Comparison of ENCODE assay signal across 9 cellular contexts in the genomic region with DNA sequence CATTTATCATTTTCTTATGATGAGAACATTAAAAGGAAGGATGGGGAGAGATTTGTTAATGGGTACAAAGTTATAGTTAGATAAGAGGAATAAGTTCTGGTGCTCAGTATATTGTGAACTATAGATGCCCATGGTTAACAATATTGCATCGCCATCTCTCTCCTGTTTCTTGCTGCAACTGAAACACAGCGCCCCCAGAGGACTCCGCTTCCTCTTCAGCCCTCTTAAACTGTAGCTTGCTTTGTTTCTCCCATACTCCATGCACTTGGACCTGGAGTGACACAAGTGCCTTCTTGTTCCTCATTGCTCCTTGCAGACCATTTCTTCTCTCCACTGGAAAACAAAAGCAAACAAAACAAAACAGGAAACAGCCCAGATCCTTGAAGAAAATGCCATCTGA.
A peak's percentile ranks its signal among the peaks of the same experiment; 100 is the strongest.
DNase-seq lines count a peak whose midpoint lies in the region; ATAC-seq, FAIRE-seq and TF ChIP-seq lines count a peak whose summit lies in the region.
"Had no signal": no experiment of that assay in that cellular context is flagged by ENCODE, and none has a peak within 500 bp of the region (broad histone marks: within the 10 kb centered on the region; RNA-seq: fewer than 3 reads in every experiment).

No MANE protein-coding gene starts in this region.

- H3K4me3 ChIP-seq in endodermal cell (ENCODE audit: low read length) (no peak overlapping the region), pancreas (no peak overlapping the region)

- TF ChIP-seq CTCF in endodermal cell (conservative IDR thresholded peaks at IDR 0.05) (peak; percentile 88), pancreas (IDR thresholded peaks at IDR 0.05) (peak in 2 of 4 donors; percentile 20 to 38)

- intact Hi-C loops in pancreas (cut with DNase I) = no loop called here

- H3K9me3 Mint-ChIP-seq in endodermal cell = no peaks in the 10 kb centered on the region

- H3K27ac ChIP-seq in endodermal cell (ENCODE audit: low read depth, low read length) (no peak overlapping the region), pancreas (no peak overlapping the region)
- H3K27ac ChIP-seq: parathyroid adenoma had no signal

- DNase-seq in NCI-H82 (lab: John Stamatoyannopoulos, UW) = peak; percentile 65
- no peak for DNase-seq in NCI-H82 treated with DMSO at 0.1 percent for 48 hours (lab: John Stamatoyannopoulos, UW; ENCODE audit: unreplicated experiment)
- DNase-seq in NCI-H226 = peak; percentile 2
- DNase-seq in endodermal cell = peak; percentile 85
- peak in 1 of 6 donors; percentile 22 for DNase-seq in pancreas
- DNase-seq in mesenteric fat pad (ENCODE audit: low spot score) = no peak

- no peak overlapping the region for H3K27ac Mint-ChIP-seq in endodermal cell

- peaks cover 9% of the 10 kb centered on the region for H3K27me3 Mint-ChIP-seq in endodermal cell (ENCODE audit: insufficient read depth)

- H3K27me3 ChIP-seq in endodermal cell (ENCODE audit: control insufficient read depth, insufficient read depth, low read length, poor library complexity, severe bottlenecking) (no peaks in the 10 kb centered on the region), pancreas (no peaks in the 10 kb centered on the region)

- no peak overlapping the region for H3K9ac ChIP-seq in endodermal cell (ENCODE audit: extremely low read depth, low read length, poor library complexity, severe bottlenecking)
- H3K9ac ChIP-seq: parathyroid adenoma had no signal

- peak in 3 of 4 donors; percentile 32 to 55 (median 47) for ATAC-seq in pancreas
- ATAC-seq in GM19397 (IDR thresholded peaks at IDR 0.05; ENCODE audit: unreplicated experiment) = no peak
- no peak for ATAC-seq in GM21423 (IDR thresholded peaks at IDR 0.05; ENCODE audit: unreplicated experiment)

- H3K4me1 ChIP-seq in endodermal cell (ENCODE audit: control insufficient read depth, insufficient read depth, low read length) (no peaks in the 10 kb centered on the region), pancreas (no peaks in the 10 kb centered on the region)
- H3K4me1 ChIP-seq: parathyroid adenoma had no signal

- H3K36me3 ChIP-seq in endodermal cell (ENCODE audit: control insufficient read depth, insufficient read depth, low read length) (no peaks in the 10 kb centered on the region), pancreas (no peaks in the 10 kb centered on the region)

- no peaks in the 10 kb centered on the region for H3K36me3 Mint-ChIP-seq in endodermal cell (ENCODE audit: low read depth)

- H3K9me3 ChIP-seq in endodermal cell (ENCODE audit: control insufficient read depth, low read length) = no peaks in the 10 kb centered on the region
- H3K9me3 ChIP-seq in pancreas = no peaks in the 10 kb centered on the region

- no peak overlapping the region for H3K4me3 Mint-ChIP-seq in endodermal cell

- 43 to 51% methylated on average over 2 to 3 of the region's 3 CpGs for WGBS in endodermal cell (ENCODE audit: insufficient coverage in 1 of 2, insufficient read length in 1 of 2), 2 experiments
- 36 to 41% methylated on average over 3 of the region's 3 CpGs for WGBS in pancreas, 2 donors

- no peak for FAIRE-seq in pancreas (lab: Jason Lieb, UNC)

- no peaks in the 10 kb centered on the region for H3K4me1 Mint-ChIP-seq in endodermal cell

Comparison
In these comparisons a context has a peak if more than half of its experiments do, and no peak if none do; other contexts are left out.
1. DNase-seq: peak in NCI-H82 (single experiment), NCI-H226 (single experiment) and endodermal cell (single experiment); none in NCI-H82 treated with DMSO at 0.1 percent for 48 hours (single experiment) and mesenteric fat pad (single experiment).
2. ATAC-seq: peak in pancreas (3 of 4); none in GM19397 (single experiment) and GM21423 (single experiment).